ENCODE assay signal across 1 cellular context in genomic region chr16:11674001-11674817, GRCh38.
TF ChIP-seq lines count a peak whose summit lies in the region.

No MANE protein-coding gene starts in this region.

TF ChIP-seq in HCT116, 20 proteins besides CTCF, POLR2A, EP300 and RAD21 (continued from another document):
- no peak for TF ChIP-seq SIN3A (IDR thresholded peaks at IDR 0.05; ENCODE audit: low read depth)
- TF ChIP-seq, protein P1, sequence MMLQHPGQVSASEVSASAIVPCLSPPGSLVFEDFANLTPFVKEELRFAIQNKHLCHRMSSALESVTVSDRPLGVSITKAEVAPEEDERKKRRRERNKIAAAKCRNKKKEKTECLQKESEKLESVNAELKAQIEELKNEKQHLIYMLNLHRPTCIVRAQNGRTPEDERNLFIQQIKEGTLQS (IDR thresholded peaks at IDR 0.05), result no peak
